8 cellular contexts compared by ENCODE assay signal in genomic region chr1:154272217-154272998, GRCh38. TPM values are rescaled to one million over a fixed set of nuclear protein-coding genes. Genes with fewer than 3 reads are reported as not detected.
DNase-seq lines count a peak whose midpoint lies in the region; ATAC-seq, FAIRE-seq and TF ChIP-seq lines count a peak whose summit lies in the region.

HAX1 (plus strand) TSS chr1:154272629; CDS start chr1:154272724, 95 bp downstream.

- H4K20me1 ChIP-seq in H9 (ENCODE audit: control insufficient read depth, insufficient read depth, insufficient read length) = no peaks in the 10 kb centered on the region

- peak within 1 kb of the TSS; percentile 95 for H3K9ac ChIP-seq in H9 (ENCODE audit: extremely low read depth, insufficient read length, low read length)

- H3K4me1 ChIP-seq in H9 (ENCODE audit: insufficient read depth, low read length) (no peaks in the 10 kb centered on the region), foreskin keratinocyte (no peaks in the 10 kb centered on the region), neuron (ENCODE audit: insufficient read depth, low read length) (peaks cover 11% of the 10 kb centered on the region)

- no peak within 1 kb of the TSS for H2BK12ac ChIP-seq in H9 (ENCODE audit: insufficient read length, low read depth, low read length)

- H3K4ac ChIP-seq in H9 (ENCODE audit: low read depth, low read length) = no peak within 1 kb of the TSS; the same call in 1 of the 2 replicates

- peak within 1 kb of the TSS; percentile 86 for H3K14ac ChIP-seq in H9 (ENCODE audit: insufficient read depth, low read length)

- no CpG with 5 or more reads among the region's 47 CpGs for WGBS in H9 (ENCODE audit: extremely low coverage, insufficient read length, low lambda C conversion rate)

- no peak within 1 kb of the TSS for H2BK15ac ChIP-seq in H9 (ENCODE audit: low read depth, low read length)

- H3K9me3 Mint-ChIP-seq in H9 = no peaks in the 10 kb centered on the region; a peak in 1 of 5 replicates

- H3K4me1 Mint-ChIP-seq in H9 = peaks cover 12 to 18% of the 10 kb centered on the region in 2 experiments

- peak within 1 kb of the TSS; percentile 85 for H3K4me2 ChIP-seq in H9 (ENCODE audit: insufficient read depth, insufficient read length, low read length)

- no peak within 1 kb of the TSS for H2BK5ac ChIP-seq in H9 (ENCODE audit: insufficient read length, low read length)

- H2BK120ac ChIP-seq in H9 (ENCODE audit: low read depth, low read length, poor library complexity, severe bottlenecking) = no peak within 1 kb of the TSS

- H3K4me3 ChIP-seq in MG63 = peak within 1 kb of the TSS; percentile 97
- peak within 1 kb of the TSS; percentile 96 for H3K4me3 ChIP-seq in neuron (ENCODE audit: low read length)

- H3K27ac Mint-ChIP-seq in H9 = peak within 1 kb of the TSS; percentile 91 to 98 (median 97)

- no peak within 1 kb of the TSS for H3K23ac ChIP-seq in H9 (ENCODE audit: insufficient read length, low read depth, low read length)

- TF ChIP-seq CTCF in H9 (conservative IDR thresholded peaks at IDR 0.05) = peak; percentile 90
- TF ChIP-seq CTCF in foreskin keratinocyte (conservative IDR thresholded peaks at IDR 0.05) = peak; percentile 94
- TF ChIP-seq CTCF in subcutaneous adipose tissue (IDR thresholded peaks at IDR 0.05; ENCODE audit: low read depth) = no peak

- H3K23me2 ChIP-seq in H9 (ENCODE audit: insufficient read length, low read depth, low read length, poor library complexity, severe bottlenecking) = peaks cover 12% of the 10 kb centered on the region

- H2BK20ac ChIP-seq in H9 (ENCODE audit: low read depth, low read length, poor library complexity, severe bottlenecking) = no peak within 1 kb of the TSS

- DNase-seq in H9 (peak; percentile 87), MG63 (peak; percentile 96), SIG-M5 (lab: John Stamatoyannopoulos, UW) (peak; percentile 98), activated gamma-delta T cell treated with Interleukin-2 at 50 U/mL for 16 hours (peak; percentile 95), foreskin keratinocyte (peak; percentile 88 to 94)

- peak; percentile 83 for ATAC-seq in foreskin keratinocyte

- H2AFZ ChIP-seq in H9 (ENCODE audit: low read length) (peak within 1 kb of the TSS; percentile 88), neuron (ENCODE audit: low read depth, low read length) (peak within 1 kb of the TSS; percentile 68)

- H3K4me3 Mint-ChIP-seq in H9 = peak within 1 kb of the TSS; percentile 96 to 97

- H3K27me3 Mint-ChIP-seq in H9 (ENCODE audit: low read depth) = no peaks in the 10 kb centered on the region; the same call in 1 of the 2 replicates

- H4K5ac ChIP-seq in H9 (ENCODE audit: insufficient read length, low read depth, low read length) = peak within 1 kb of the TSS; percentile 37

- peak within 1 kb of the TSS; percentile 59 for H3K27ac ChIP-seq in H9 (ENCODE audit: insufficient read length, low read depth, low read length)
- peak within 1 kb of the TSS; percentile 60 for H3K27ac ChIP-seq in foreskin keratinocyte

- H3K36me3 Mint-ChIP-seq in H9 (ENCODE audit: insufficient read depth in 1 of 3, low read depth in 3 of 3) = peaks cover 25 to 56% (median 56%) of the 10 kb centered on the region in 3 experiments; a peak in 6 of 7 replicates

- no peak within 1 kb of the TSS for H4K91ac ChIP-seq in H9 (ENCODE audit: insufficient read length, low read depth, low read length)

- H3K9me3 ChIP-seq in H9 (ENCODE audit: control insufficient read depth, low read depth, low read length) (no peaks in the 10 kb centered on the region), MG63 (no peaks in the 10 kb centered on the region), neuron (ENCODE audit: low read length) (peaks cover 2% of the 10 kb centered on the region)

- H3K36me3 ChIP-seq in MG63 = peaks cover 60% of the 10 kb centered on the region
- peaks cover 38% of the 10 kb centered on the region for H3K36me3 ChIP-seq in neuron (ENCODE audit: insufficient read depth, low read length)

- no peaks in the 10 kb centered on the region for H3K27me3 ChIP-seq in H9 (ENCODE audit: insufficient read depth, low read length)
- H3K27me3 ChIP-seq in MG63 = no peaks in the 10 kb centered on the region
- H3K27me3 ChIP-seq in foreskin keratinocyte = no peaks in the 10 kb centered on the region
- H3K27me3 ChIP-seq in neuron (ENCODE audit: insufficient read depth, low read length) = no peaks in the 10 kb centered on the region

- H3K79me2 ChIP-seq in H9 (ENCODE audit: insufficient read depth, low read length) = 0 out of 2 replicates have a peak, but pooled peaks cover 2% of the 10 kb centered on the region

- H4K8ac ChIP-seq in H9 (replicated peaks; ENCODE audit: insufficient read length, low read depth, low read length) = no peak within 1 kb of the TSS

- peak within 1 kb of the TSS; percentile 72 for H3K18ac ChIP-seq in H9 (ENCODE audit: insufficient read length, low read depth, low read length)

- peak; percentile 99 for FAIRE-seq in G401.6 (lab: Jason Lieb, UNC)

- no peak within 1 kb of the TSS for H2AK5ac ChIP-seq in H9 (ENCODE audit: insufficient read length, low read length)

- peaks cover 4% of the 10 kb centered on the region for H3K79me1 ChIP-seq in H9 (ENCODE audit: insufficient read depth, low read depth, low read length, poor library complexity, severe bottlenecking)

- no peak within 1 kb of the TSS for H3K56ac ChIP-seq in H9 (ENCODE audit: insufficient read length, low read depth, low read length)

- H3T11ph ChIP-seq in H9 (ENCODE audit: low read length) = no peak within 1 kb of the TSS

RNA-seq across cellular contexts. Expression of gene HAX1, which starts in this region (rescaled TPM):
- total RNA-seq in H9 (2021) = 79.8 and 80.4 TPM in 2 replicates
- 212 and 243 TPM in 2 replicates for total RNA-seq in MG63 (2014; rRNA removed; shearing (Covaris generic); ENCODE audit: low replicate concordance)
- total RNA-seq in foreskin keratinocyte = 132 and 142 TPM in 2 replicates
- 154 and 171 TPM in 2 replicates for polyA plus RNA-seq in foreskin keratinocyte
- 100 to 1,000 TPM in 1 of 4 donors, 10 to 100 TPM in 3; 84.9 to 105 (median 89.9) TPM for total RNA-seq in subcutaneous adipose tissue

Comparison
In these comparisons a context has a peak if more than half of its experiments do, and no peak if none do; other contexts are left out.
1. Peak in every context shown above with its lines: DNase-seq, ATAC-seq, H3K4me3 ChIP-seq and H3K27ac ChIP-seq.